Comparison of ENCODE assay signal across 16 cellular contexts in the genomic region with DNA sequence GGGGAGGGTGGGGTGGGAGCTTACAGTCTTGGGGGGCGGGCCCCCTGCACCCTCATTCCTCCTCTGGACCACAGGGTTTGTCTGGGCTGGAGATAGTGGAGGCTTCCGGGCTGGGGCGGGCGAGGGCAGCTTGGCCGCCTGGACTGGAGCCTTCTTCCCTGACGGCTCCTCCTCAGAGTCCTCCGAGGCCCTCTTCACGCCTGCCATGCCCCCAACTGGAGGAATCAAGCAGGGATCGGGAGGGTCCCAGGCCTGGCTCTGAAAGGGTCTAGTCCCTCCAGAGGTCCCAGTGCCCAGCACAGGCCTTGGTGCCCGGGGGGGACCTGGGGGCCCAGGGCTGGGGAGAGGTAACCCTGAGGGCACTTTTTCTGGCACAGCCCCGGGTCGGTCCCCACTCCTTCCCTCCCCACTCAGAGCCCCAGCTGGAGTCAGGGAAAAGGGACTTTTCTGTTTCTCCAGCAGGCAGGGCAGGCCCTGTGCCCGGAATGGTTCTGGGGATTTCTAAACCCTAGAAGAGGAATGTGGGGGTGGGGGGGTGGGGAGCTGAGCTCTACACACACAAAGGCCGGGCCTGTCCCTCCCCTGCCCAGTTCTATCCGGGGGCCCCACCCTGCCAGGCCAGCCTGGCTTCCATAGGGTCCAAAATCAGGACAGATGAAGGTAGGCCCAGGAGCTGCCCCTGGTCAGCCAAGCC. TPM values are rescaled to one million over a fixed set of nuclear protein-coding genes. Genes with fewer than 3 reads are reported as not detected.
DNase-seq lines count a peak whose midpoint lies in the region; TF ChIP-seq lines count a peak whose summit lies in the region.
"Had no signal": no experiment of that assay in that cellular context is flagged by ENCODE, and none has a peak within 500 bp of the region (broad histone marks: within the 10 kb centered on the region; RNA-seq: fewer than 3 reads in every experiment).

No MANE protein-coding gene starts in this region.

- H3K9me3 ChIP-seq in spleen = no peaks in the 10 kb centered on the region
- H3K9me3 ChIP-seq: heart left ventricle, neutrophil had no signal

- peaks cover 0 to 66% (median 6%) of the 10 kb centered on the region in 6 donors for H3K36me3 ChIP-seq in spleen

- no peak for TF ChIP-seq CTCF in spleen (IDR thresholded peaks at IDR 0.05 in 8 of 11, conservative IDR thresholded peaks at IDR 0.05 in 3 of 11)

- 81 to 88% (median 83%) methylated on average over 6 to 15 of the region's 15 CpGs for WGBS in spleen, 5 donors

- peak in 9 of 14 donors; percentile 15 to 63 (median 52) for DNase-seq in C1 segment of cervical spinal cord (lab: John Stamatoyannopoulos, UW)
- peak in 53 of 61 donors; percentile 11 to 81 (median 42) for DNase-seq in caudate nucleus (lab: John Stamatoyannopoulos, UW)
- DNase-seq in spleen = no peak
- no peak for DNase-seq in stimulated activated CD4-positive, alpha-beta T cell treated with anti-CD3 and anti-CD28 coated beads, Interleukin-4, amount 100 ng/mL, for 1 hour
- no peak for DNase-seq in NCI-H1436 (lab: John Stamatoyannopoulos, UW)
- DNase-seq in DMS153 (lab: John Stamatoyannopoulos, UW) = no peak
- DNase-seq in GM19238 (ENCODE audit: insufficient read length, low spot score) = no peak
- DNase-seq: activated CD4-positive, alpha-beta T cell treated with anti-CD3 and anti-CD28 coated beads, Interleukin-2, amount 10 ng/mL, durations not matched to agents 24 days and 14 days; effector memory CD4-positive, alpha-beta T cell; heart left ventricle; KBM-7; NCI-H524 treated with DMSO at 0.1 percent for 48 hours; stimulated activated CD4-positive, alpha-beta T cell treated with anti-CD3 and anti-CD28 coated beads, Interleukin-15, amount 100 ng/mL, for 24 hours; T-helper 9 cell had no signal

- intact Hi-C loops in spleen (cut with DNase I; ENCODE audit: low total_unique reads) = no loop called here

- H3K4me1 ChIP-seq in spleen = peaks cover 0 to 78% (median 30%) of the 10 kb centered on the region in 6 donors

- no peak for TF ChIP-seq POLR2A in spleen (IDR thresholded peaks at IDR 0.05)

- H3K27ac ChIP-seq in caudate nucleus (ENCODE audit: low read depth, low read length) (peak overlapping the region; percentile 90), layer of hippocampus (ENCODE audit: low read depth, low read length) (peak overlapping the region; percentile 97), spleen (peak overlapping the region in 7 of 8 donors; percentile 58 to 84 (median 68))
- H3K27ac ChIP-seq: neutrophil had no signal

- no peak overlapping the region for H3K4me3 ChIP-seq in spleen
- H3K4me3 ChIP-seq: heart left ventricle had no signal

- H3K27me3 ChIP-seq in layer of hippocampus (ENCODE audit: control insufficient read depth, insufficient read depth, low read length) (no peaks in the 10 kb centered on the region), spleen (replicated peaks in 1 of 7) (no peaks in the 10 kb centered on the region)
- H3K27me3 ChIP-seq: heart left ventricle, neutrophil had no signal

RNA-seq across cellular contexts. Expression of a gene that starts 11.6 kb away (rescaled TPM):
- total RNA-seq in spleen = 100 to 1,000 TPM in 3 of 7 donors, 10 to 100 TPM in 4; 36.3 to 182 (median 75.8) TPM
- polyA plus RNA-seq in spleen = 100 to 1,000 TPM in 2 of 3 donors, 10 to 100 TPM in 1; 74.1 to 361 (median 307) TPM

RNA-seq across cellular contexts. Expression of a gene that starts 56.5 kb away (rescaled TPM):
- total RNA-seq in spleen = 10 to 100 TPM; 47.3 to 95.7 (median 79.0) TPM
- 100 to 1,000 TPM in 1 of 3 donors, 10 to 100 TPM in 2; 51.4 to 126 (median 80.3) TPM for polyA plus RNA-seq in spleen

Comparison
In these comparisons a context has a peak if more than half of its experiments do, and no peak if none do; other contexts are left out.
1. DNase-seq: peak in C1 segment of cervical spinal cord (9 of 14) and caudate nucleus (53 of 61); none in spleen (single experiment), stimulated activated CD4-positive, alpha-beta T cell treated with anti-CD3 and anti-CD28 coated beads, Interleukin-4, amount 100 ng/mL, for 1 hour (single experiment), NCI-H1436 (single experiment), DMS153 (single experiment) and GM19238 (single experiment).
2. Peak in every context shown above with its lines, with median percentiles within 50 percentile points of each other: H3K27ac ChIP-seq.